8 cellular contexts compared by ENCODE assay signal in genomic region chr16:57810197-57811024, GRCh38. TPM values are rescaled to one million over a fixed set of nuclear protein-coding genes. Genes with fewer than 3 reads are reported as not detected.
DNase-seq lines count a peak whose midpoint lies in the region; ATAC-seq and TF ChIP-seq lines count a peak whose summit lies in the region.

No MANE protein-coding gene starts in this region.

- H3K9me3 ChIP-seq in esophagus (ENCODE audit: control insufficient read depth in 2 of 2, insufficient read depth in 1 of 2, low read depth in 1 of 2, low read length in 1 of 2) (no peaks in the 10 kb centered on the region), osteoblast (ENCODE audit: low read depth, low read length) (no peaks in the 10 kb centered on the region), transverse colon (no peaks in the 10 kb centered on the region)

- TF ChIP-seq POLR2A in transverse colon (IDR thresholded peaks at IDR 0.05), result no peak

- H3K4me3 ChIP-seq in esophagus (ENCODE audit: low read depth in 1 of 2, low read length in 2 of 2) (peak overlapping the region in 1 of 2 donors; percentile 14), osteoblast (ENCODE audit: insufficient read depth, low read length) (peak overlapping the region; percentile 23), transverse colon (no peak overlapping the region)

- intact Hi-C loops in transverse colon (cut with DNase I; ENCODE audit: low total_unique reads), result no loop called here

- H3K36me3 ChIP-seq in esophagus (ENCODE audit: control insufficient read depth in 2 of 2, insufficient read depth in 2 of 2, low read length in 1 of 2) (no peaks in the 10 kb centered on the region), osteoblast (ENCODE audit: insufficient read depth, low read length) (no peaks in the 10 kb centered on the region), transverse colon (no peaks in the 10 kb centered on the region)

- peak; percentile 100 for ATAC-seq in HG02852 (IDR thresholded peaks at IDR 0.05; ENCODE audit: unreplicated experiment)

- 28 to 37% methylated on average over 14 of the region's 14 CpGs for WGBS in esophagus, 2 donors
- 31 to 40% methylated on average over 1 to 14 of the region's 14 CpGs for WGBS in transverse colon (ENCODE audit: low coverage in 1 of 2), 2 donors

- no peaks in the 10 kb centered on the region for H3K79me2 ChIP-seq in osteoblast (ENCODE audit: insufficient read depth, low read length)

- H4K20me1 ChIP-seq in osteoblast (ENCODE audit: insufficient read depth, low read length), result no peaks in the 10 kb centered on the region

- in situ Hi-C loops in transverse colon (cut with MboI; ENCODE audit: low pct_ligation_motif_present in 1 of 4, low pct_unique_long_range_greater_than_20kb in 1 of 4, low sequenced_read_pairs in 3 of 4), result no loop called here

- H3K27me3 ChIP-seq in esophagus (ENCODE audit: control insufficient read depth in 1 of 2, insufficient read depth in 2 of 2, low read length in 2 of 2), result no peaks in the 10 kb centered on the region
- no peaks in the 10 kb centered on the region for H3K27me3 ChIP-seq in osteoblast (ENCODE audit: insufficient read depth, low read length)
- H3K27me3 ChIP-seq in transverse colon, result peaks cover 12% of the 10 kb centered on the region

- H3K4me1 ChIP-seq in esophagus (ENCODE audit: control insufficient read depth in 2 of 2, insufficient read depth in 2 of 2, low read length in 1 of 2) (peaks cover 0 to 28% of the 10 kb centered on the region in 2 donors), osteoblast (ENCODE audit: insufficient read depth, low read length) (peaks cover 26% of the 10 kb centered on the region), transverse colon (peaks cover 5 to 31% (median 22%) of the 10 kb centered on the region in 4 donors)

- H3K4me2 ChIP-seq in osteoblast (ENCODE audit: insufficient read depth, low read length), result peak overlapping the region; percentile 57

- H3K27ac ChIP-seq in esophagus (ENCODE audit: low read depth in 2 of 2, low read length in 1 of 2), result peak overlapping the region; percentile 82 to 87
- H3K27ac ChIP-seq in osteoblast (ENCODE audit: low read depth, low read length), result no peak overlapping the region
- peak overlapping the region; percentile 26 to 63 (median 50) for H3K27ac ChIP-seq in transverse colon

- DNase-seq in NCI-H345 (lab: John Stamatoyannopoulos, UW), result peak; percentile 32
- no peak for DNase-seq in NCI-H345 treated with DMSO at 0.1 percent for 48 hours (lab: John Stamatoyannopoulos, UW; ENCODE audit: unreplicated experiment)
- peak; percentile 69 for DNase-seq in NCI-H226
- DNase-seq in activated CD8-positive, alpha-beta memory T cell treated with anti-CD3 and anti-CD28 coated beads for 1 hour (ENCODE audit: extremely low read depth in 1 of 2, low read depth in 1 of 2), result peak; percentile 40 to 59
- no peak for DNase-seq in osteoblast (ENCODE audit: insufficient read length, low spot score, missing footprints)
- DNase-seq in transverse colon, result peak; percentile 92

- TF ChIP-seq CTCF in osteoblast (IDR thresholded peaks at IDR 0.05; ENCODE audit: extremely low read depth, low read depth, low read length) (no peak), transverse colon (IDR thresholded peaks at IDR 0.05) (no peak)

- peak overlapping the region; percentile 52 for H2AFZ ChIP-seq in osteoblast (ENCODE audit: low read length)

- no peak for TF ChIP-seq EP300 in transverse colon (IDR thresholded peaks at IDR 0.05; ENCODE audit: low read depth)

RNA-seq across cellular contexts. Expression of gene KIFC3, which starts 8.1 kb away (rescaled TPM):
- 10 to 100 TPM; 21.9 to 65.1 TPM for polyA plus RNA-seq in esophagus
- total RNA-seq in osteoblast, result 40.5 and 41.0 TPM in 2 replicates
- 10 to 100 TPM in 2 of 4 donors, 1 to 10 TPM in 2; 5.2 to 46.8 (median 13.5) TPM for total RNA-seq in transverse colon

Comparison
In these comparisons a context has a peak if more than half of its experiments do, and no peak if none do; other contexts are left out.
1. DNase-seq: peak in NCI-H345 (single experiment), NCI-H226 (single experiment), activated CD8-positive, alpha-beta memory T cell treated with anti-CD3 and anti-CD28 coated beads for 1 hour (2 of 2) and transverse colon (single experiment); none in NCI-H345 treated with DMSO at 0.1 percent for 48 hours (single experiment) and osteoblast (single experiment).